Comparison of ENCODE assay signal across 40 cellular contexts in the genomic region with DNA sequence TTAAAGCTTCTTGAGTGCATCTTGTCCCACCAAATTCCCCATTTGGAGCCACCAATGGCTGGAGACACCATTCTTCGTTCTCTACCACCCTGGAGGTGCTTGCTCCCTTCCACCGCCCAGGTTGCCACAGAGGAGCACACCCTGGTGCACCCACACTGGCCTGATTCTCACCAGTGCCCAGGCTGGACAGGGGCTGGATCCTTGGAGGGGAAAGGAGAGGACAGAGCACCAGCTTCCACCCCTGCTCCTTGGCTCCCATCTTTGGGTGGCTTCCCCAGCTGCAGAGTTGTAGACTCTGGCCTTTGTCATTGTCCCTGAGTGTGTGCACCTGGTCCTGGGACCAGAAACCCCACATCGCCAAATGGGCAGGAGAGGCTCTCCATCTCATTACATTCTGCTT. TPM values are rescaled to one million over a fixed set of nuclear protein-coding genes. Genes with fewer than 3 reads are reported as not detected.
"Had no signal": no experiment of that assay in that cellular context is flagged by ENCODE, and none has a peak within 500 bp of the region (broad histone marks: within the 10 kb centered on the region; RNA-seq: fewer than 3 reads in every experiment).

No MANE protein-coding gene starts in this region.

- ATAC-seq: activated naive CD4-positive, alpha-beta T cell treated with anti-CD3 and anti-CD28 coated beads, Interleukin-2, amount 50 U/mL, for 72 hours; activated naive CD8-positive, alpha-beta T cell treated with anti-CD3 and anti-CD28 coated beads, Interleukin-2, amount 50 U/mL, for 24 hours; activated T-cell treated with anti-CD3 and anti-CD28 coated beads, Interleukin-2, amount 50 U/mL, for 4 hours; activated T-cell treated with anti-CD3 and anti-CD28 coated beads, Interleukin-2, amount 50 U/mL, for 72 hours; activated T-helper 17 cell treated with anti-CD3 and anti-CD28 coated beads, Interleukin-2, amount 50 U/mL, for 72 hours; body of pancreas had no signal

- H3K4me3 Mint-ChIP-seq: activated naive CD4-positive, alpha-beta T cell treated with anti-CD3 and anti-CD28 coated beads for 36 hours; activated naive CD4-positive, alpha-beta T cell treated with anti-CD3 and anti-CD28 coated beads, Interleukin-2, amount 10 ng/mL, durations not matched to agents 7 days and 5 days; activated naive CD4-positive, alpha-beta T cell treated with anti-CD3 and anti-CD28 coated beads, Interleukin-2, amount 50 U/mL, for 24 hours; activated naive CD8-positive, alpha-beta T cell; activated naive CD8-positive, alpha-beta T cell treated with anti-CD3 and anti-CD28 coated beads for 36 hours; activated naive CD8-positive, alpha-beta T cell treated with anti-CD3 and anti-CD28 coated beads, Interleukin-2, amount 10 ng/mL, durations not matched to agents 7 days and 5 days; activated naive CD8-positive, alpha-beta T cell treated with anti-CD3 and anti-CD28 coated beads, Interleukin-2, amount 50 U/mL, for 24 hours; activated T-cell treated with anti-CD3 and anti-CD28 coated beads, Interleukin-2, amount 50 U/mL, for 24 hours; activated T-cell treated with anti-CD3 and anti-CD28 coated beads, Interleukin-2, amount 50 U/mL, for 4 hours; activated T-cell treated with anti-CD3 and anti-CD28 coated beads, Interleukin-2, amount 50 U/mL, for 72 hours; activated T-helper 1 cell treated with anti-CD3 and anti-CD28 coated beads, Interleukin-12 subunit alpha, Interleukin-12 subunit beta, Interleukin-2, Interleukin-4 antibody, amounts not matched to agents 30 ng/mL and 10 ng/mL and 1 ng/mL, durations not matched to agents 14 hours and 24 hours and 36 hours; activated T-helper 17 cell treated with anti-CD3 and anti-CD28 coated beads, Interleukin-2, amount 50 U/mL, for 72 hours; brain; central memory CD8-positive, alpha-beta T cell had no signal

- H3K4me3 ChIP-seq: adrenal gland, ascending aorta, body of pancreas, breast epithelium, cardiac muscle cell had no signal

- H3K36me3 ChIP-seq: adrenal gland, ascending aorta, brain microvascular endothelial cell, breast epithelium, cardiac muscle cell had no signal

- H3K4me1 Mint-ChIP-seq: activated naive CD4-positive, alpha-beta T cell treated with anti-CD3 and anti-CD28 coated beads, Interleukin-2, amount 10 ng/mL, durations not matched to agents 7 days and 5 days; activated naive CD8-positive, alpha-beta T cell treated with anti-CD3 and anti-CD28 coated beads, Interleukin-2, amount 10 ng/mL, durations not matched to agents 7 days and 5 days; brain; central memory CD8-positive, alpha-beta T cell had no signal

- H3K27ac Mint-ChIP-seq: activated naive CD4-positive, alpha-beta T cell treated with anti-CD3 and anti-CD28 coated beads for 36 hours; activated naive CD4-positive, alpha-beta T cell treated with anti-CD3 and anti-CD28 coated beads, Interleukin-2, amount 10 ng/mL, durations not matched to agents 7 days and 5 days; activated naive CD4-positive, alpha-beta T cell treated with anti-CD3 and anti-CD28 coated beads, Interleukin-2, amount 50 U/mL, for 24 hours; activated naive CD4-positive, alpha-beta T cell treated with anti-CD3 and anti-CD28 coated beads, Interleukin-2, amount 50 U/mL, for 72 hours; activated naive CD8-positive, alpha-beta T cell; activated naive CD8-positive, alpha-beta T cell treated with anti-CD3 and anti-CD28 coated beads for 36 hours; activated naive CD8-positive, alpha-beta T cell treated with anti-CD3 and anti-CD28 coated beads, Interleukin-2, amount 10 ng/mL, durations not matched to agents 7 days and 5 days; activated naive CD8-positive, alpha-beta T cell treated with anti-CD3 and anti-CD28 coated beads, Interleukin-2, amount 50 U/mL, for 24 hours; activated T-cell treated with anti-CD3 and anti-CD28 coated beads, Interleukin-2, amount 50 U/mL, for 24 hours; activated T-cell treated with anti-CD3 and anti-CD28 coated beads, Interleukin-2, amount 50 U/mL, for 72 hours; activated T-helper 1 cell treated with anti-CD3 and anti-CD28 coated beads, Interleukin-12 subunit alpha, Interleukin-12 subunit beta, Interleukin-2, Interleukin-4 antibody, amounts not matched to agents 30 ng/mL and 10 ng/mL and 1 ng/mL, durations not matched to agents 14 hours and 24 hours and 36 hours; activated T-helper 17 cell treated with anti-CD3 and anti-CD28 coated beads, Interleukin-2, amount 50 U/mL, for 72 hours; activated T-helper 2 cell treated with anti-CD3 and anti-CD28 coated beads, Interferon-gamma antibody, Interleukin-2, Interleukin-4, amounts not matched to agents 10 μg/mL and 5 μg/mL and 100 μg/mL, durations not matched to agents 14 hours and 24 hours and 36 hours; brain had no signal

- H3K36me3 Mint-ChIP-seq: activated naive CD4-positive, alpha-beta T cell treated with anti-CD3 and anti-CD28 coated beads, Interleukin-2, amount 10 ng/mL, durations not matched to agents 7 days and 5 days; activated naive CD8-positive, alpha-beta T cell treated with anti-CD3 and anti-CD28 coated beads, Interleukin-2, amount 10 ng/mL, durations not matched to agents 7 days and 5 days; brain had no signal

- H3K9me3 ChIP-seq: adrenal gland, body of pancreas, breast epithelium had no signal

- H3K9me3 Mint-ChIP-seq: activated T-cell treated with anti-CD3 and anti-CD28 coated beads, Interleukin-2, amount 50 U/mL, for 4 hours; activated T-helper 1 cell treated with anti-CD3 and anti-CD28 coated beads, Interleukin-12 subunit alpha, Interleukin-12 subunit beta, Interleukin-2, Interleukin-4 antibody, amounts not matched to agents 30 ng/mL and 10 ng/mL and 1 ng/mL, durations not matched to agents 14 hours and 24 hours and 36 hours; activated T-helper 17 cell treated with anti-CD3 and anti-CD28 coated beads, Interleukin-2, amount 50 U/mL, for 72 hours; activated T-helper 2 cell treated with anti-CD3 and anti-CD28 coated beads, Interferon-gamma antibody, Interleukin-2, Interleukin-4, amounts not matched to agents 10 μg/mL and 5 μg/mL and 100 μg/mL, durations not matched to agents 14 hours and 24 hours and 36 hours; central memory CD8-positive, alpha-beta T cell had no signal

- DNase-seq: activated effector memory CD4-positive, alpha-beta T cell treated with anti-CD3 and anti-CD28 coated beads, Interleukin-2, amount 50 U/mL, for 16 hours; activated effector memory CD4-positive, alpha-beta T cell treated with Interleukin-2 at 50 U/mL for 16 hours; activated gamma-delta T cell; activated gamma-delta T cell treated with Interleukin-2 at 50 U/mL for 16 hours; activated naive CD4-positive, alpha-beta T cell; activated naive CD4-positive, alpha-beta T cell treated with anti-CD3 and anti-CD28 coated beads for 36 hours; activated naive CD4-positive, alpha-beta T cell treated with anti-CD3 and anti-CD28 coated beads, Interleukin-2, amount 10 ng/mL, durations not matched to agents 7 days and 5 days; activated naive CD4-positive, alpha-beta T cell treated with anti-CD3 and anti-CD28 coated beads, Interleukin-2, amount 50 U/mL, for 16 hours; activated naive CD4-positive, alpha-beta T cell treated with Interleukin-2 at 50 U/mL for 16 hours; activated naive CD8-positive, alpha-beta T cell treated with anti-CD3 and anti-CD28 coated beads for 36 hours; activated naive CD8-positive, alpha-beta T cell treated with anti-CD3 and anti-CD28 coated beads, Interleukin-2, amount 10 ng/mL, durations not matched to agents 7 days and 5 days; activated naive CD8-positive, alpha-beta T cell treated with anti-CD3 and anti-CD28 coated beads, Interleukin-2, amount 50 U/mL, for 24 hours; activated T-cell treated with anti-CD3 and anti-CD28 coated beads, Interleukin-2, amount 50 U/mL, for 1 hour; activated T-cell treated with anti-CD3 and anti-CD28 coated beads, Interleukin-2, amount 50 U/mL, for 24 hours; activated T-cell treated with anti-CD3 and anti-CD28 coated beads, Interleukin-2, amount 50 U/mL, for 4 hours; activated T-cell treated with anti-CD3 and anti-CD28 coated beads, Interleukin-2, amount 50 U/mL, for 48 hours; activated T-cell treated with anti-CD3 and anti-CD28 coated beads, Interleukin-2, amount 50 U/mL, for 72 hours; adrenal gland; amniotic stem cell; amygdala; anterior cingulate cortex; body of pancreas; brain microvascular endothelial cell; caudate nucleus; central memory CD4-positive, alpha-beta T cell; cerebellar nuclear complex had no signal

- H3K4me1 ChIP-seq: adrenal gland, ascending aorta, breast epithelium had no signal

- H3K27ac ChIP-seq: adrenal gland, ascending aorta, body of pancreas, brain microvascular endothelial cell, cardiac muscle cell had no signal

- FAIRE-seq: astrocyte, bronchial epithelial cell had no signal

- H3K27me3 ChIP-seq: adrenal gland, ascending aorta, body of pancreas, brain microvascular endothelial cell, breast epithelium, cardiac muscle cell had no signal

RNA-seq across cellular contexts. Expression of gene CTSV, which starts 21.9 kb away (rescaled TPM):
- total RNA-seq: ascending aorta, cardiac septum had no signal
